7 cellular contexts compared by ENCODE assay signal in the genomic region with DNA sequence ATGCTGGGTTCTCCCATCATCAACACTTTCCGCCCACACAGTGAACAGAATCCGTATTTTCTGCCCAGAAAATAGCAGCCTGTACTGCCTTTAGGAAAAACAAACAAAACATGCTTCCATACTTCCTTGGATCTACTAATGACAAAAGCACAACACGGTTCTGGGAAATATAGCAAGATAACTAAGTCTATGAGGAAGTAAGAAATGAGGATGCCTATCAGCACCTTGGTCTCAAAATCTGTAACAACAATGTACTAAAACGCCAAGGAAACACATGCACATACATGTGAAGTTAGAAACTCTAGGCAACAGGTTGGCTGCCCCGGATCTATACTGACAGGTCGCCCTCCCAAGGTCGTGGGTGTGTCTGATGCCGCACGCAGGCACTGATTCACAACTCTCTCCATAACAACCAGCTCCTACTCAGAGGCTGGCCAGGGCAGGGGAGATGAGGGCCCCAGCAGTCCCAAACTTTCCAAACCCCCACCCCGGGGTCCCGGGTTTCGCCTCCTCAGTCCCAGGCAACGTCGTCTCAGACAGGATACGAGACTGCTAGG. TPM values are rescaled to one million over a fixed set of nuclear protein-coding genes. Genes with fewer than 3 reads are reported as not detected.
DNase-seq lines count a peak whose midpoint lies in the region; ATAC-seq and TF ChIP-seq lines count a peak whose summit lies in the region.

No MANE protein-coding gene starts in this region.

- WGBS in esophagus, 2 donors, result 4 to 6% methylated on average over 15 of the region's 15 CpGs

- peak overlapping the region; percentile 87 for H3K4me3 Mint-ChIP-seq in natural killer cell

- no peaks in the 10 kb centered on the region for H3K36me3 ChIP-seq in esophagus (ENCODE audit: control insufficient read depth in 2 of 2, insufficient read depth in 2 of 2, low read length in 1 of 2)

- H3K9me3 Mint-ChIP-seq in natural killer cell, result no peaks in the 10 kb centered on the region

- H3K36me3 Mint-ChIP-seq in natural killer cell, result no peaks in the 10 kb centered on the region

- ATAC-seq in GM18519 (IDR thresholded peaks at IDR 0.05; ENCODE audit: low FRiP score, unreplicated experiment) (peak; percentile 8), HG02938 (IDR thresholded peaks at IDR 0.05; ENCODE audit: unreplicated experiment) (peak; percentile 19), natural killer cell (peak; percentile 41 to 60 (median 49))
- ATAC-seq in stimulated activated naive CD8-positive, alpha-beta T cell treated with anti-CD3 and anti-CD28 coated beads, Interleukin-15, Interleukin-2, amounts not matched to agents 100 U/mL and 50 U/mL, for 24 hours, result peak; percentile 79

- H3K4me1 ChIP-seq in esophagus (ENCODE audit: control insufficient read depth in 2 of 2, insufficient read depth in 2 of 2, low read length in 1 of 2), result peaks cover 0 to 5% of the 10 kb centered on the region in 2 donors

- DNase-seq in NCI-H526 treated with DMSO at 0.1 percent for 48 hours (lab: John Stamatoyannopoulos, UW) (peak; percentile 23), activated T-cell treated with anti-CD3 and anti-CD28 coated beads for 48 hours (ENCODE audit: low read depth) (peak; percentile 51), natural killer cell (peak; percentile 48)
- peak; percentile 68 for DNase-seq in stimulated activated naive CD8-positive, alpha-beta T cell treated with anti-CD3 and anti-CD28 coated beads, Interleukin-15, Interleukin-2, amounts not matched to agents 100 U/mL and 50 U/mL, for 24 hours

- H3K9me3 ChIP-seq in esophagus (ENCODE audit: control insufficient read depth in 2 of 2, insufficient read depth in 1 of 2, low read depth in 1 of 2, low read length in 1 of 2), result no peaks in the 10 kb centered on the region

- peaks cover 50 to 51% of the 10 kb centered on the region in 2 donors for H3K4me1 Mint-ChIP-seq in natural killer cell

- peak overlapping the region; percentile 93 to 95 for H3K27ac ChIP-seq in esophagus (ENCODE audit: low read depth in 2 of 2, low read length in 1 of 2)

- intact Hi-C loops in natural killer cell (cut with micrococcal nuclease), result loop anchor here (1.0 to 10.0 kb wide), 2 partner anchors 33 to 476 kb away; partner anchors contain the start of gene SAYSD1

- no peaks in the 10 kb centered on the region for H3K27me3 ChIP-seq in esophagus (ENCODE audit: control insufficient read depth in 1 of 2, insufficient read depth in 2 of 2, low read length in 2 of 2)

- no peak for TF ChIP-seq CTCF in natural killer cell (IDR thresholded peaks at IDR 0.05)

- peak overlapping the region; percentile 87 to 91 for H3K27ac Mint-ChIP-seq in natural killer cell

- H3K4me3 ChIP-seq in esophagus (ENCODE audit: low read depth in 1 of 2, low read length in 2 of 2), result peak overlapping the region; percentile 91 to 93

- no peaks in the 10 kb centered on the region for H3K27me3 Mint-ChIP-seq in natural killer cell (ENCODE audit: low read depth in 2 of 2)

RNA-seq across cellular contexts. Expression of gene BTBD9, which starts 0.7 kb away (rescaled TPM):
- polyA plus RNA-seq in esophagus, result 1 to 10 TPM; 3.2 to 3.8 TPM
- total RNA-seq in natural killer cell, result 10 to 100 TPM; 51.6 to 70.3 (median 54.3) TPM

Comparison
In these comparisons a context has a peak if more than half of its experiments do, and no peak if none do; other contexts are left out.
1. Peak in every context shown above with its lines: DNase-seq, ATAC-seq, H3K4me3 ChIP-seq and H3K27ac ChIP-seq.
2. ATAC-seq: peak in every context shown above with its lines; median percentile 79 in stimulated activated naive CD8-positive, alpha-beta T cell treated with anti-CD3 and anti-CD28 coated beads, Interleukin-15, Interleukin-2, amounts not matched to agents 100 U/mL and 50 U/mL, for 24 hours; 49 in natural killer cell; 19 in HG02938; 8 in GM18519.